ENCODE assay signal across 20 cellular contexts in genomic region chr7:97639036-97639435, GRCh38.
DNase-seq lines count a peak whose midpoint lies in the region; ATAC-seq lines count a peak whose summit lies in the region.
"Had no signal": no experiment of that assay in that cellular context is flagged by ENCODE, and none has a peak within 500 bp of the region (broad histone marks: within the 10 kb centered on the region; RNA-seq: fewer than 3 reads in every experiment).

No MANE protein-coding gene starts in this region.

- no peaks in the 10 kb centered on the region for H3K27me3 ChIP-seq in H7 (ENCODE audit: control insufficient read depth, insufficient read depth, low read length)
- H3K27me3 ChIP-seq: body of pancreas, gastroesophageal sphincter, SJSA1 had no signal

- no peak for ATAC-seq in HG02870 (IDR thresholded peaks at IDR 0.05; ENCODE audit: unreplicated experiment)
- no peak for ATAC-seq in HG03469 (IDR thresholded peaks at IDR 0.05; ENCODE audit: unreplicated experiment)
- ATAC-seq: activated CD8-positive, alpha-beta T cell treated with anti-CD3 and anti-CD28 coated beads for 36 hours; body of pancreas; gastroesophageal sphincter; natural killer cell had no signal

- no peaks in the 10 kb centered on the region for H3K36me3 ChIP-seq in H7 (replicated peaks; ENCODE audit: control insufficient read depth, insufficient read depth, low read length)
- H3K36me3 ChIP-seq: gastroesophageal sphincter, SJSA1 had no signal

- DNase-seq in H7 (peak; percentile 7), RKO (ENCODE audit: low spot score) (peak; percentile 47), head of caudate nucleus (peak in 22 of 42 donors; percentile 2 to 68 (median 18)), renal cortical epithelial cell (ENCODE audit: low read depth) (peak; percentile 85)
- DNase-seq in stimulated activated CD4-positive, alpha-beta T cell treated with anti-CD3 and anti-CD28 coated beads, Interleukin-4, amount 100 ng/mL, for 24 hours = no peak
- DNase-seq: activated CD4-positive, CD25-positive, alpha-beta regulatory T cell; activated CD8-positive, alpha-beta T cell treated with anti-CD3 and anti-CD28 coated beads for 36 hours; activated T-cell treated with anti-CD3 and anti-CD28 coated beads, Interleukin-2, amount 50 U/mL, for 48 hours; AML-193; immature natural killer cell; natural killer cell; NCI-H1105 treated with DMSO at 0.1 percent for 48 hours; NCI-H524 treated with DMSO at 0.1 percent for 48 hours; substantia nigra had no signal

- intact Hi-C loops in head of caudate nucleus (cut with DNase I) = no loop called here

- H3K4me3 ChIP-seq in H7 (ENCODE audit: insufficient read depth, low read depth, low read length) = no peak overlapping the region
- H3K4me3 ChIP-seq: body of pancreas, coronary artery, gastroesophageal sphincter, SJSA1 had no signal
